ENCODE assay signal across 8 cellular contexts in genomic region chr5:180670586-180671359, GRCh38. TPM values are rescaled to one million over a fixed set of nuclear protein-coding genes. Genes with fewer than 3 reads are reported as not detected.
A peak's percentile ranks its signal among the peaks of the same experiment; 100 is the strongest.
DNase-seq lines count a peak whose midpoint lies in the region; ATAC-seq and TF ChIP-seq lines count a peak whose summit lies in the region.

No MANE protein-coding gene starts in this region.

- H3K27me3 ChIP-seq in CD4-positive, CD25-positive, alpha-beta regulatory T cell (ENCODE audit: control insufficient read depth, insufficient read depth, low read length): peaks cover 2% of the 10 kb centered on the region
- H3K27me3 ChIP-seq in HAP-1 (ENCODE audit: low read depth) (no peaks in the 10 kb centered on the region; the same call in 1 of the 2 replicates), cardiac muscle cell (peaks cover 50% of the 10 kb centered on the region), aorta (ENCODE audit: control insufficient read depth in 1 of 2, insufficient read depth in 2 of 2, low read length in 1 of 2) (no peaks in the 10 kb centered on the region)

- POLR2A ChIA-PET in OCI-LY7 (lab: Charles Lee): no interaction called here

- 38 to 41% methylated on average over 17 of the region's 17 CpGs for WGBS in aorta, 2 donors

- no peaks in the 10 kb centered on the region for H3K79me2 ChIP-seq in OCI-LY7 (ENCODE audit: insufficient read depth, low read depth, low read length)

- in situ Hi-C loops in HAP-1 (cut with MboI; ENCODE audit: low sequenced_read_pairs): no loop called here

- no peaks in the 10 kb centered on the region for H3K9me3 ChIP-seq in CD4-positive, CD25-positive, alpha-beta regulatory T cell (ENCODE audit: control insufficient read depth in 2 of 2, low read length in 2 of 2)
- no peaks in the 10 kb centered on the region for H3K9me3 ChIP-seq in HAP-1
- no peaks in the 10 kb centered on the region for H3K9me3 ChIP-seq in OCI-LY7 (ENCODE audit: low read length)
- no peaks in the 10 kb centered on the region for H3K9me3 ChIP-seq in cardiac muscle cell (ENCODE audit: low read depth)
- H3K9me3 ChIP-seq in aorta (ENCODE audit: control insufficient read depth, low read length): no peaks in the 10 kb centered on the region

- no peaks in the 10 kb centered on the region for H3K9me3 Mint-ChIP-seq in CD4-positive, CD25-positive, alpha-beta regulatory T cell
- H3K9me3 Mint-ChIP-seq in activated naive CD4-positive, alpha-beta T cell treated with anti-CD3 and anti-CD28 coated beads for 36 hours: no peaks in the 10 kb centered on the region

- H3K4me1 Mint-ChIP-seq in CD4-positive, CD25-positive, alpha-beta regulatory T cell: peaks cover 0 to 19% (median 9%) of the 10 kb centered on the region in 4 donors
- H3K4me1 Mint-ChIP-seq in activated naive CD4-positive, alpha-beta T cell treated with anti-CD3 and anti-CD28 coated beads for 36 hours (ENCODE audit: low read depth): peaks cover 15% of the 10 kb centered on the region

- H3K27ac ChIP-seq in CD4-positive, CD25-positive, alpha-beta regulatory T cell (ENCODE audit: insufficient read depth, low read length, poor library complexity, severe bottlenecking): no peak overlapping the region
- H3K27ac ChIP-seq in OCI-LY7 (ENCODE audit: low read depth, low read length, poor library complexity, severe bottlenecking) (no peak overlapping the region), cardiac muscle cell (no peak overlapping the region), aorta (ENCODE audit: low read depth in 1 of 2, low read length in 2 of 2) (no peak overlapping the region)

- H3K27ac Mint-ChIP-seq in CD4-positive, CD25-positive, alpha-beta regulatory T cell: no peak overlapping the region
- no peak overlapping the region for H3K27ac Mint-ChIP-seq in activated naive CD4-positive, alpha-beta T cell treated with anti-CD3 and anti-CD28 coated beads for 36 hours

- H3K27me3 Mint-ChIP-seq in CD4-positive, CD25-positive, alpha-beta regulatory T cell: peaks cover 17% of the 10 kb centered on the region
- peaks cover 7% of the 10 kb centered on the region for H3K27me3 Mint-ChIP-seq in activated naive CD4-positive, alpha-beta T cell treated with anti-CD3 and anti-CD28 coated beads for 36 hours (ENCODE audit: low read depth)

- BruUV-seq in OCI-LY7 (replicated peaks; lab: Mats Ljungman, UMichigan): no TSS peak

- no peak overlapping the region for H3K4me2 ChIP-seq in OCI-LY7 (ENCODE audit: low read length)

- no peak overlapping the region for H2AFZ ChIP-seq in OCI-LY7 (ENCODE audit: low read length)

- TF ChIP-seq CTCF in OCI-LY7 (conservative IDR thresholded peaks at IDR 0.05; ENCODE audit: low read length) (peak; percentile 93), cardiac muscle cell (IDR thresholded peaks at IDR 0.05; ENCODE audit: low read depth, low read length) (peak; percentile 62)

- CTCF ChIA-PET in OCI-LY7 (lab: Charles Lee; ENCODE audit: unreplicated experiment): no interaction called here
- CTCF ChIA-PET in activated naive CD4-positive, alpha-beta T cell treated with anti-CD3 and anti-CD28 coated beads for 36 hours (lab: Charles Lee): interaction anchor here (0.6 to 1.6 kb wide), 8 partner anchors 9 to 122 kb away, joined by 3 to 7 read pairs (median 3); no protein-coding TSS in a partner anchor

- peak overlapping the region in 2 of 4 donors; percentile 5 to 66 for H3K4me3 Mint-ChIP-seq in CD4-positive, CD25-positive, alpha-beta regulatory T cell
- H3K4me3 Mint-ChIP-seq in activated naive CD4-positive, alpha-beta T cell treated with anti-CD3 and anti-CD28 coated beads for 36 hours: peak overlapping the region; percentile 10

- H3K36me3 Mint-ChIP-seq in CD4-positive, CD25-positive, alpha-beta regulatory T cell: no peaks in the 10 kb centered on the region
- no peaks in the 10 kb centered on the region for H3K36me3 Mint-ChIP-seq in activated naive CD4-positive, alpha-beta T cell treated with anti-CD3 and anti-CD28 coated beads for 36 hours (ENCODE audit: low read depth)

- no peaks in the 10 kb centered on the region for H3K36me3 ChIP-seq in CD4-positive, CD25-positive, alpha-beta regulatory T cell (ENCODE audit: control insufficient read depth, insufficient read depth, low read length)
- no peaks in the 10 kb centered on the region for H3K36me3 ChIP-seq in HAP-1 (replicated peaks)
- no peaks in the 10 kb centered on the region for H3K36me3 ChIP-seq in OCI-LY7 (ENCODE audit: insufficient read depth, low read length)
- no peaks in the 10 kb centered on the region for H3K36me3 ChIP-seq in cardiac muscle cell
- no peaks in the 10 kb centered on the region for H3K36me3 ChIP-seq in aorta (ENCODE audit: control insufficient read depth in 1 of 2, insufficient read depth in 2 of 2, low read length in 1 of 2)

- ATAC-seq in CD4-positive, CD25-positive, alpha-beta regulatory T cell (ENCODE audit: low read depth in 2 of 2): no peak
- ATAC-seq in sciatic nerve: peak; percentile 39
- ATAC-seq in GM19351 (IDR thresholded peaks at IDR 0.05; ENCODE audit: unreplicated experiment): no peak
- no peak for ATAC-seq in aorta (ENCODE audit: low FRiP score)

- intact Hi-C loops in OCI-LY7 (cut with micrococcal nuclease; ENCODE audit: unreplicated experiment) (no loop called here), sciatic nerve (cut with DNase I) (no loop called here), aorta (cut with DNase I) (no loop called here)
- intact Hi-C loops in activated naive CD4-positive, alpha-beta T cell treated with anti-CD3 and anti-CD28 coated beads for 36 hours (cut with micrococcal nuclease): loop anchor here (1.0 kb wide), 3 partner anchors 48 to 378 kb away; partner anchors contain the start of gene MAPK9

- H3K4me3 ChIP-seq in CD4-positive, CD25-positive, alpha-beta regulatory T cell (ENCODE audit: low read depth, low read length): peak overlapping the region; percentile 26
- H3K4me3 ChIP-seq in HAP-1: no peak overlapping the region
- H3K4me3 ChIP-seq in OCI-LY7 (ENCODE audit: low read depth, low read length, poor library complexity, severe bottlenecking): no peak overlapping the region
- no peak overlapping the region for H3K4me3 ChIP-seq in cardiac muscle cell
- no peak overlapping the region for H3K4me3 ChIP-seq in aorta (ENCODE audit: low read length in 2 of 2)

- H4K20me1 ChIP-seq in OCI-LY7 (ENCODE audit: insufficient read depth, low read length): no peaks in the 10 kb centered on the region

- H3K9me2 ChIP-seq in OCI-LY7 (ENCODE audit: insufficient read depth, low read length): no peaks in the 10 kb centered on the region

- peak in 2 of 3 donors; percentile 46 to 81 for DNase-seq in CD4-positive, CD25-positive, alpha-beta regulatory T cell
- DNase-seq in HAP-1 (ENCODE audit: low spot score in 2 of 2) (peak; percentile 43 to 67), OCI-LY7 (ENCODE audit: low spot score) (peak; percentile 63), cardiac muscle cell (ENCODE audit: low read depth in 1 of 2, low spot score in 1 of 2) (peak; percentile 58 to 76), sciatic nerve (ENCODE audit: low spot score) (no peak), aorta (no peak)
- DNase-seq in activated naive CD4-positive, alpha-beta T cell treated with anti-CD3 and anti-CD28 coated beads for 36 hours: peak; percentile 79

- H3K4me1 ChIP-seq in CD4-positive, CD25-positive, alpha-beta regulatory T cell (ENCODE audit: control insufficient read depth, insufficient read depth, low read length, poor library complexity, severe bottlenecking): peaks cover 3% of the 10 kb centered on the region
- no peaks in the 10 kb centered on the region for H3K4me1 ChIP-seq in HAP-1
- no peaks in the 10 kb centered on the region for H3K4me1 ChIP-seq in OCI-LY7 (ENCODE audit: insufficient read depth, low read length, poor library complexity, severe bottlenecking)
- no peaks in the 10 kb centered on the region for H3K4me1 ChIP-seq in cardiac muscle cell (ENCODE audit: low read depth)
- H3K4me1 ChIP-seq in aorta (ENCODE audit: control insufficient read depth in 1 of 2, insufficient read depth in 2 of 2, low read length in 2 of 2): no peaks in the 10 kb centered on the region

RNA-seq across cellular contexts. Expression of gene FLT4, which starts 21.4 kb away (rescaled TPM):
- 2.4 TPM for total RNA-seq in CD4-positive, CD25-positive, alpha-beta regulatory T cell
- polyA plus RNA-seq in CD4-positive, CD25-positive, alpha-beta regulatory T cell: 1 to 10 TPM; 1.2 to 4.0 (median 2.3) TPM
- not detected in 2 replicates for total RNA-seq in OCI-LY7 (2014; rRNA removed; shearing (Covaris generic))
- total RNA-seq in OCI-LY7 (2022): not detected in 2 replicates
- total RNA-seq in activated naive CD4-positive, alpha-beta T cell treated with anti-CD3 and anti-CD28 coated beads for 36 hours: 1 to 10 TPM; 1.5 to 2.7 TPM
- 5.3 and 9.0 TPM in 2 replicates for total RNA-seq in cardiac muscle cell
- polyA plus RNA-seq in cardiac muscle cell: 3.5 and 3.9 TPM in 2 replicates
- total RNA-seq in sciatic nerve: 11.7 TPM
- total RNA-seq in aorta: 10 to 100 TPM; 13.7 to 22.1 TPM
- polyA plus RNA-seq in aorta: 1 to 10 TPM in 1 of 2 donors, under 1 TPM in 1; 0.13 to 1.6 TPM

Comparison
In these comparisons a context has a peak if more than half of its experiments do, and no peak if none do; other contexts are left out.
1. DNase-seq: peak in CD4-positive, CD25-positive, alpha-beta regulatory T cell (2 of 3), HAP-1 (2 of 2), OCI-LY7 (single experiment), activated naive CD4-positive, alpha-beta T cell treated with anti-CD3 and anti-CD28 coated beads for 36 hours (single experiment) and cardiac muscle cell (2 of 2); none in sciatic nerve (single experiment) and aorta (0 of 2).